In genomic region chr5:66653380-66653779, GRCh38 we compare ENCODE assay signal across 14 cellular contexts. TPM values are rescaled to one million over a fixed set of nuclear protein-coding genes. Genes with fewer than 3 reads are reported as not detected.
DNase-seq lines count a peak whose midpoint lies in the region; TF ChIP-seq lines count a peak whose summit lies in the region.
"Had no signal": no experiment of that assay in that cellular context is flagged by ENCODE, and none has a peak within 500 bp of the region (broad histone marks: within the 10 kb centered on the region; RNA-seq: fewer than 3 reads in every experiment).

No MANE protein-coding gene starts in this region.

- peaks cover 4% of the 10 kb centered on the region for H3K27me3 Mint-ChIP-seq in activated CD4-positive, alpha-beta memory T cell treated with anti-CD3 and anti-CD28 coated beads for 36 hours

- in situ Hi-C loops in GM23248 (cut with MboI): no loop called here

- H2AFZ ChIP-seq in GM23248 (no peak overlapping the region), OCI-LY7 (ENCODE audit: low read length) (no peak overlapping the region)

- H3K4me3 ChIP-seq in GM23248 (no peak overlapping the region), esophagus muscularis mucosa (no peak overlapping the region), OCI-LY7 (ENCODE audit: low read depth, low read length, poor library complexity, severe bottlenecking) (no peak overlapping the region)
- H3K4me3 ChIP-seq: skin epidermis had no signal

- TF ChIP-seq CTCF in esophagus muscularis mucosa (IDR thresholded peaks at IDR 0.05) (no peak), OCI-LY7 (conservative IDR thresholded peaks at IDR 0.05; ENCODE audit: low read length) (no peak)

- no peaks in the 10 kb centered on the region for H3K36me3 ChIP-seq in GM23248 (ENCODE audit: low read depth)
- no peaks in the 10 kb centered on the region for H3K36me3 ChIP-seq in esophagus muscularis mucosa
- H3K36me3 ChIP-seq in OCI-LY7 (ENCODE audit: insufficient read depth, low read length): no peaks in the 10 kb centered on the region

- no peaks in the 10 kb centered on the region for H3K36me3 Mint-ChIP-seq in activated CD4-positive, alpha-beta memory T cell treated with anti-CD3 and anti-CD28 coated beads for 36 hours

- H3K4me2 ChIP-seq in GM23248 (ENCODE audit: unreplicated experiment) (peak overlapping the region; percentile 26), OCI-LY7 (ENCODE audit: low read length) (no peak overlapping the region)

- peaks cover 23% of the 10 kb centered on the region for H3K4me1 ChIP-seq in GM23248 (ENCODE audit: insufficient read depth)
- H3K4me1 ChIP-seq in esophagus muscularis mucosa: peaks cover 0 to 11% (median 0%) of the 10 kb centered on the region in 4 donors
- no peaks in the 10 kb centered on the region for H3K4me1 ChIP-seq in OCI-LY7 (ENCODE audit: insufficient read depth, low read length, poor library complexity, severe bottlenecking)

- intact Hi-C loops in activated CD4-positive, alpha-beta memory T cell treated with anti-CD3 and anti-CD28 coated beads for 36 hours (cut with micrococcal nuclease): no loop called here
- intact Hi-C loops in esophagus muscularis mucosa (cut with DNase I): no loop called here
- intact Hi-C loops in OCI-LY7 (cut with micrococcal nuclease; ENCODE audit: unreplicated experiment): no loop called here

- H3K9me3 ChIP-seq in GM23248 (ENCODE audit: low read depth) (no peaks in the 10 kb centered on the region), esophagus muscularis mucosa (no peaks in the 10 kb centered on the region), OCI-LY7 (ENCODE audit: low read length) (peaks cover 12% of the 10 kb centered on the region; the same call in 1 of the 2 replicates)

- H3K4me3 Mint-ChIP-seq in activated CD4-positive, alpha-beta memory T cell treated with anti-CD3 and anti-CD28 coated beads for 36 hours: no peak overlapping the region
- H3K4me3 Mint-ChIP-seq: neural crest cell had no signal

- peak; percentile 97 for DNase-seq in GM23248
- DNase-seq in RPMI7951 (ENCODE audit: low read depth): peak; percentile 78
- DNase-seq in erythroblast (lab: John Stamatoyannopoulos, UW): peak; percentile 4 to 32
- peak; percentile 4 for DNase-seq in pulmonary artery endothelial cell (ENCODE audit: low read depth, low spot score)
- no peak for DNase-seq in activated CD4-positive, alpha-beta memory T cell treated with anti-CD3 and anti-CD28 coated beads for 36 hours
- no peak for DNase-seq in esophagus muscularis mucosa (ENCODE audit: extremely low spot score)
- no peak for DNase-seq in OCI-LY7 (ENCODE audit: low spot score)
- no peak for DNase-seq in HuH-7.5 (ENCODE audit: low spot score)
- DNase-seq: activated CD4-positive, alpha-beta T cell treated with anti-CD3 and anti-CD28 coated beads, Interleukin-2, amount 50 U/mL, for 48 hours; activated gamma-delta T cell; NCI-H1694 treated with DMSO at 0.1 percent for 48 hours; T-helper 1 cell had no signal

- H3K4me1 Mint-ChIP-seq in activated CD4-positive, alpha-beta memory T cell treated with anti-CD3 and anti-CD28 coated beads for 36 hours (ENCODE audit: low read depth): no peaks in the 10 kb centered on the region
- H3K4me1 Mint-ChIP-seq: neural crest cell had no signal

- no peaks in the 10 kb centered on the region for H3K79me2 ChIP-seq in GM23248 (ENCODE audit: insufficient read depth)
- no peaks in the 10 kb centered on the region for H3K79me2 ChIP-seq in OCI-LY7 (ENCODE audit: insufficient read depth, low read depth, low read length)

- POLR2A ChIA-PET in activated CD4-positive, alpha-beta memory T cell treated with anti-CD3 and anti-CD28 coated beads for 36 hours (lab: Charles Lee): no interaction called here
- POLR2A ChIA-PET in OCI-LY7 (lab: Charles Lee): interaction anchor here (1.4 kb wide), 1 partner anchor 137 kb away, joined by 3 read pairs; no protein-coding TSS in a partner anchor

- TF ChIP-seq EP300 in esophagus muscularis mucosa (IDR thresholded peaks at IDR 0.05): no peak

- H3K27ac ChIP-seq in GM23248 (peak overlapping the region; percentile 54), esophagus muscularis mucosa (replicated peaks in 1 of 4) (no peak overlapping the region), OCI-LY7 (ENCODE audit: low read depth, low read length, poor library complexity, severe bottlenecking) (no peak overlapping the region)
- H3K27ac ChIP-seq: skin epidermis had no signal

- H3K9me2 ChIP-seq in GM23248 (ENCODE audit: insufficient read depth) (no peaks in the 10 kb centered on the region), OCI-LY7 (ENCODE audit: insufficient read depth, low read length) (no peaks in the 10 kb centered on the region)

- no peak for TF ChIP-seq POLR2A in erythroblast (IDR thresholded peaks at IDR 0.05; ENCODE audit: low read length)
- TF ChIP-seq POLR2A in esophagus muscularis mucosa (IDR thresholded peaks at IDR 0.05; ENCODE audit: low read depth): no peak

- H3K27ac Mint-ChIP-seq in activated CD4-positive, alpha-beta memory T cell treated with anti-CD3 and anti-CD28 coated beads for 36 hours: no peak overlapping the region

- peaks cover 2% of the 10 kb centered on the region for H3K9me3 Mint-ChIP-seq in activated CD4-positive, alpha-beta memory T cell treated with anti-CD3 and anti-CD28 coated beads for 36 hours

- CTCF ChIA-PET in activated CD4-positive, alpha-beta memory T cell treated with anti-CD3 and anti-CD28 coated beads for 36 hours (lab: Charles Lee): no interaction called here
- CTCF ChIA-PET in OCI-LY7 (lab: Charles Lee; ENCODE audit: unreplicated experiment): no interaction called here

- H3K9ac ChIP-seq in GM23248: no peak overlapping the region

- no TSS peak for BruUV-seq in OCI-LY7 (replicated peaks; lab: Mats Ljungman, UMichigan)

- peaks cover 34% of the 10 kb centered on the region for H3F3A ChIP-seq in GM23248 (ENCODE audit: insufficient read depth)

- H3K27me3 ChIP-seq in GM23248 (replicated peaks; ENCODE audit: insufficient read depth) (no peaks in the 10 kb centered on the region), esophagus muscularis mucosa (no peaks in the 10 kb centered on the region)

- H4K20me1 ChIP-seq in GM23248 (ENCODE audit: insufficient read depth) (no peaks in the 10 kb centered on the region), OCI-LY7 (ENCODE audit: insufficient read depth, low read length) (no peaks in the 10 kb centered on the region)

RNA-seq across cellular contexts. Expression of gene MAST4, which starts 57.2 kb away (rescaled TPM):
- 4.2 and 20.0 TPM in 2 replicates for total RNA-seq in GM23248 (2014; rRNA removed; shearing (Covaris generic))
- polyA plus RNA-seq in GM23248 (2016; fragmentation: Nextera tagmentation; extraction: Ambion mirVana): 6.0 and 6.5 TPM in 2 replicates
- 2.8 and 4.8 TPM in 2 replicates for total RNA-seq in RPMI7951 (2014; rRNA removed; shearing (Covaris generic))
- total RNA-seq in pulmonary artery endothelial cell: 31.3 and 36.3 TPM in 2 replicates
- 10 to 100 TPM; 30.2 to 30.3 TPM for total RNA-seq in activated CD4-positive, alpha-beta memory T cell treated with anti-CD3 and anti-CD28 coated beads for 36 hours
- 10 to 100 TPM; 26.2 to 39.7 (median 35.8) TPM for total RNA-seq in esophagus muscularis mucosa
- total RNA-seq in OCI-LY7 (2014; rRNA removed; shearing (Covaris generic)): 0.85 and 1.3 TPM in 2 replicates
- 17.1 and 21.9 TPM in 2 replicates for total RNA-seq in OCI-LY7 (2022)

Comparison
In these comparisons a context has a peak if more than half of its experiments do, and no peak if none do; other contexts are left out.
1. DNase-seq: peak in GM23248 (single experiment), RPMI7951 (single experiment), erythroblast (2 of 2) and pulmonary artery endothelial cell (single experiment); none in activated CD4-positive, alpha-beta memory T cell treated with anti-CD3 and anti-CD28 coated beads for 36 hours (single experiment), esophagus muscularis mucosa (single experiment), OCI-LY7 (single experiment) and HuH-7.5 (single experiment).